In the genomic region with DNA sequence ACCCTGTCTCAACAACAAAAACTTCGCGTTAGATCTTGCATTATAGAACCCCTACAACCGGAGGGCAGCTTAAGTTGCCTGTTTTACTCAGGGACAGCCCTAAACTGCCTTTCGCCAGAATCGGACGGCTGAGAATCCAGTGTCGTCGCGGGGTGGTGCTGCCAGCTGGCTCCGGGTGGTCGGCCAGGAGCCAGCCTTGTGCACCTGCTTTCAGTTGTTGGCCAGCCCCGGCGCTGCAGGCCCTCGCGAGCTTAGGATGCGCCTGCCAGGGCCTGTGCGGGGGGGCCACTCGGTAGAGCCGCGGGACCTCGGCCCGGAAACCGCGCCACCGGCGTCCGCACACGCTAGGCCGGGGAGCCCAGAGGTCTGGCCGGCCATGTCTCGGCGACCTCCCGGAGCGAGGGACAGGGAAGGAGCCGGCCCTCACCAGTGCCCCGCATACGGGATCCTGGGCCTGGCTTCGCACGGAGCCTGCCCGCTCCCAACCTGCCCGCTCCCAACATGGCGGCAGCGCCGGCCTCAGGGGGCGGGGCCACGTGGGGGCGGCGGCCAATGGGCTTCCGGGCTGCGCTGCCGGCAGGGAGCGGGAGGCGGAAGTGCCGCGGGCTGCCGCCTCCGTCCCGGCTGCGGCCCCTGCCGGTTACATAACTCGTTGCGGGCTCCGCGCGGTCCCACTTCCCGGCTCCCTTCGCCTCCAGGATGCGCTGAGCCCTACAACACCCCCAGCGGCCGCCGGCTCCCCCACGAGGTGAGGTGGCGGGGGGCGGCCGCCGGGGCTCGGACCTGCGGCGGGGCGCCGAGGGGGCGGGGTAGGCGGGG, we compare ENCODE assay signal across 8 cellular contexts. TPM values are rescaled to one million over a fixed set of nuclear protein-coding genes. Genes with fewer than 3 reads are reported as not detected.
DNase-seq lines count a peak whose midpoint lies in the region; ATAC-seq and TF ChIP-seq lines count a peak whose summit lies in the region.

No MANE protein-coding gene starts in this region.

- peaks cover 46% of the 10 kb centered on the region for H3K4me1 Mint-ChIP-seq in activated naive CD8-positive, alpha-beta T cell treated with anti-CD3 and anti-CD28 coated beads, Interleukin-2, amount 50 U/mL, for 24 hours
- peaks cover 38% of the 10 kb centered on the region for H3K4me1 Mint-ChIP-seq in type B pancreatic cell (ENCODE audit: unreplicated experiment)

- H3K27ac Mint-ChIP-seq in activated naive CD8-positive, alpha-beta T cell treated with anti-CD3 and anti-CD28 coated beads, Interleukin-2, amount 50 U/mL, for 24 hours: peak overlapping the region; percentile 91
- peak overlapping the region; percentile 82 for H3K27ac Mint-ChIP-seq in type B pancreatic cell

- intact Hi-C loops in cardiac septum (cut with DNase I) (loop anchor here (2.0 to 5.0 kb wide), 3 partner anchors 45 to 175 kb away; a partner anchor contains a TSS), posterior cingulate gyrus (cut with DNase I) (loop anchor here (1.0 to 5.0 kb wide), 5 partner anchors 43 to 175 kb away; a partner anchor contains a TSS)

- peak overlapping the region; percentile 83 for H3K4me3 Mint-ChIP-seq in activated naive CD8-positive, alpha-beta T cell treated with anti-CD3 and anti-CD28 coated beads, Interleukin-2, amount 50 U/mL, for 24 hours
- H3K4me3 Mint-ChIP-seq in type B pancreatic cell: peak overlapping the region; percentile 79

- H3F3A ChIP-seq in SU-DHL-6 (ENCODE audit: insufficient read depth): peaks cover 15% of the 10 kb centered on the region

- peak overlapping the region; percentile 80 for H3K9ac ChIP-seq in SU-DHL-6 (ENCODE audit: low read length)

- no peaks in the 10 kb centered on the region for H3K9me3 Mint-ChIP-seq in activated naive CD8-positive, alpha-beta T cell treated with anti-CD3 and anti-CD28 coated beads, Interleukin-2, amount 50 U/mL, for 24 hours
- no peaks in the 10 kb centered on the region for H3K9me3 Mint-ChIP-seq in type B pancreatic cell

- DNase-seq in NCI-H1092 treated with DMSO at 0.1 percent for 48 hours (lab: John Stamatoyannopoulos, UW) (peak; percentile 95), cardiac septum (ENCODE audit: low spot score) (peak; percentile 95), posterior cingulate gyrus (peak; percentile 77 to 98 (median 87)), type B pancreatic cell (ENCODE audit: extremely low spot score, unreplicated experiment) (peak; percentile 96)
- DNase-seq in activated naive CD8-positive, alpha-beta T cell treated with anti-CD3 and anti-CD28 coated beads, Interleukin-2, amount 50 U/mL, for 24 hours: peak; percentile 90

- peak overlapping the region; percentile 96 for H3K4me2 ChIP-seq in SU-DHL-6 (ENCODE audit: low read depth, low read length, poor library complexity, severe bottlenecking)

- H3K27me3 Mint-ChIP-seq in activated naive CD8-positive, alpha-beta T cell treated with anti-CD3 and anti-CD28 coated beads, Interleukin-2, amount 50 U/mL, for 24 hours: no peaks in the 10 kb centered on the region
- no peaks in the 10 kb centered on the region for H3K27me3 Mint-ChIP-seq in type B pancreatic cell

- no peaks in the 10 kb centered on the region for H3K27me3 ChIP-seq in SU-DHL-6 (ENCODE audit: low read length)

- TF ChIP-seq CTCF in GM12875 (IDR thresholded peaks at IDR 0.05; ENCODE audit: borderline replicate concordance, insufficient read depth, low read depth, low read length) (peak; percentile 71), SU-DHL-6 (IDR thresholded peaks at IDR 0.05; ENCODE audit: insufficient read depth, low read length, poor library complexity, severe bottlenecking) (no peak), type B pancreatic cell (conservative IDR thresholded peaks at IDR 0.05) (peak; percentile 71)

- no peaks in the 10 kb centered on the region for H3K9me2 ChIP-seq in SU-DHL-6 (replicated peaks; ENCODE audit: insufficient read depth, low read length)

- no peaks in the 10 kb centered on the region for H3K9me3 ChIP-seq in SU-DHL-6 (ENCODE audit: insufficient read depth, low read length)

- peak overlapping the region; percentile 78 for H3K4me3 ChIP-seq in GM12875 (ENCODE audit: low read depth, low read length)
- peak overlapping the region; percentile 77 for H3K4me3 ChIP-seq in SU-DHL-6 (ENCODE audit: insufficient read depth, low read length, poor library complexity, severe bottlenecking)

- H3K79me2 ChIP-seq in SU-DHL-6 (ENCODE audit: insufficient read depth, low read length): peaks cover 45% of the 10 kb centered on the region

- ATAC-seq in HG02642 (IDR thresholded peaks at IDR 0.05; ENCODE audit: poor library complexity, unreplicated experiment): peak; percentile 88
- peak; percentile 86 for ATAC-seq in activated naive CD8-positive, alpha-beta T cell treated with anti-CD3 and anti-CD28 coated beads, Interleukin-2, amount 50 U/mL, for 24 hours

- peaks cover 9% of the 10 kb centered on the region for H3K36me3 Mint-ChIP-seq in activated naive CD8-positive, alpha-beta T cell treated with anti-CD3 and anti-CD28 coated beads, Interleukin-2, amount 50 U/mL, for 24 hours (ENCODE audit: low read depth)
- peaks cover 4% of the 10 kb centered on the region for H3K36me3 Mint-ChIP-seq in type B pancreatic cell

- H2AFZ ChIP-seq in SU-DHL-6 (ENCODE audit: low read depth, low read length, severe bottlenecking): peak overlapping the region; percentile 69

- peaks cover 3% of the 10 kb centered on the region; the same call in 1 of the 2 replicates for H4K20me1 ChIP-seq in SU-DHL-6 (ENCODE audit: low read depth, low read length)

- no peaks in the 10 kb centered on the region for H3K36me3 ChIP-seq in SU-DHL-6 (ENCODE audit: low read length)

- H3K27ac ChIP-seq in SU-DHL-6 (ENCODE audit: low read depth, low read length): peak overlapping the region; percentile 64

RNA-seq across cellular contexts. Expression of a gene that starts 14.2 kb away (rescaled TPM):
- total RNA-seq in cardiac septum: 25.5 TPM
- total RNA-seq in type B pancreatic cell (ENCODE audit: low replicate concordance): 41.1 and 51.1 TPM in 2 replicates

RNA-seq across cellular contexts. Expression of a gene that starts 14.3 kb away (rescaled TPM):
- total RNA-seq in cardiac septum (1.8 TPM), type B pancreatic cell (ENCODE audit: low replicate concordance) (1.4 and 2.2 TPM in 2 replicates)

RNA-seq across cellular contexts. Expression of a gene that starts 37.6 kb away (rescaled TPM):
- not detected for total RNA-seq in cardiac septum
- not detected in 2 replicates for total RNA-seq in type B pancreatic cell (ENCODE audit: low replicate concordance)

RNA-seq across cellular contexts. Expression of a gene that starts 43.2 kb away (rescaled TPM):
- 15.3 TPM for total RNA-seq in cardiac septum
- 20.5 and 35.9 TPM in 2 replicates for total RNA-seq in type B pancreatic cell (ENCODE audit: low replicate concordance)

RNA-seq across cellular contexts. Expression of a gene that starts 56.6 kb away (rescaled TPM):
- total RNA-seq in cardiac septum (9.2 TPM), type B pancreatic cell (ENCODE audit: low replicate concordance) (10.8 and 14.9 TPM in 2 replicates)

Comparison
In these comparisons a context has a peak if more than half of its experiments do, and no peak if none do; other contexts are left out.
1. Peak in every context shown above with its lines: DNase-seq, ATAC-seq, H3K4me3 ChIP-seq and H3K27ac ChIP-seq.